1 cellular context compared by ENCODE assay signal in genomic region chr7:103092321-103092720, GRCh38. TPM values are rescaled to one million over a fixed set of nuclear protein-coding genes. Genes with fewer than 3 reads are reported as not detected.
"Had no signal": no experiment of that assay in that cellular context is flagged by ENCODE, and none has a peak within 500 bp of the region (broad histone marks: within the 10 kb centered on the region; RNA-seq: fewer than 3 reads in every experiment).

No MANE protein-coding gene starts in this region.

RNA-seq across cellular contexts. Expression of gene FBXL13, which starts 17.7 kb away (rescaled TPM):
- polyA plus RNA-seq: foreskin keratinocyte had no signal
